1 cellular context compared by ENCODE assay signal in the genomic region with DNA sequence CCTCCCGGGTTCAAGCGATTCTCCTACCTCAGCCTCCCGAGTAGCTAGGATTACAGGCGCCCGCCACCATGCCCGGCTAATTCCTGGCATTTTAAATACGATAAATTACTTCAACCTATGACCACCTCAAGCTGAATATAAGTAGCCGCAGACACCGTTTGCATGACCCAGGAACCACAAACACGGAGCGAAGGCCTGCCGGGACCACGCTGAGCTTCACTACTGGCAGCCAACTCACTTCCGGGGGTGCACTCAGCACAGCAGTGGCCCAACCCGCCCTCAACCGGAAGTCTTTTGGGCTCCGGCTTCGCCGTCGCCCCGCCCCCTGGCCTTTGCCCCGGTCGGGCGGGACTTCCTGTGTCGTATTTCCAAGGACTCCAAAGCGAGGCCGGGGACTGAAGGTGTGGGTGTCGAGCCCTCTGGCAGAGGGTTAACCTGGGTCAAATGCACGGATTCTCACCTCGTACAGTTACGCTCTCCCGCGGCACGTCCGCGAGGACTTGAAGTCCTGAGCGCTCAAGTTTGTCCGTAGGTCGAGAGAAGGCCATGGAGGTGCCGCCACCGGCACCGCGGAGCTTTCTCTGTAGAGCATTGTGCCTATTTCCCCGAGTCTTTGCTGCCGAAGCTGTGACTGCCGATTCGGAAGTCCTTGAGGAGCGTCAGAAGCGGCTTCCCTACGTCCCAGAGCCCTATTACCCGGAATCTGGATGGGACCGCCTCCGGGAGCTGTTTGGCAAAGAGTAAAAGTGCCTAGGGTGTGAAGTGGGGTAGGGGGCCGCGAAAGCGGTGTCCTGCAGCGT.
TF ChIP-seq lines count a peak whose summit lies in the region.

A gene with protein sequence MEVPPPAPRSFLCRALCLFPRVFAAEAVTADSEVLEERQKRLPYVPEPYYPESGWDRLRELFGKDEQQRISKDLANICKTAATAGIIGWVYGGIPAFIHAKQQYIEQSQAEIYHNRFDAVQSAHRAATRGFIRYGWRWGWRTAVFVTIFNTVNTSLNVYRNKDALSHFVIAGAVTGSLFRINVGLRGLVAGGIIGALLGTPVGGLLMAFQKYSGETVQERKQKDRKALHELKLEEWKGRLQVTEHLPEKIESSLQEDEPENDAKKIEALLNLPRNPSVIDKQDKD (plus strand): TSS at position 360 of the 800 bp plus-strand sequence. CDS start 187 bp downstream, at position 547.

TF ChIP-seq in HEK293, 187 proteins besides CTCF, POLR2A, EP300 and RAD21 (continued from another document and continues in another):
- TF ChIP-seq, protein P1, sequence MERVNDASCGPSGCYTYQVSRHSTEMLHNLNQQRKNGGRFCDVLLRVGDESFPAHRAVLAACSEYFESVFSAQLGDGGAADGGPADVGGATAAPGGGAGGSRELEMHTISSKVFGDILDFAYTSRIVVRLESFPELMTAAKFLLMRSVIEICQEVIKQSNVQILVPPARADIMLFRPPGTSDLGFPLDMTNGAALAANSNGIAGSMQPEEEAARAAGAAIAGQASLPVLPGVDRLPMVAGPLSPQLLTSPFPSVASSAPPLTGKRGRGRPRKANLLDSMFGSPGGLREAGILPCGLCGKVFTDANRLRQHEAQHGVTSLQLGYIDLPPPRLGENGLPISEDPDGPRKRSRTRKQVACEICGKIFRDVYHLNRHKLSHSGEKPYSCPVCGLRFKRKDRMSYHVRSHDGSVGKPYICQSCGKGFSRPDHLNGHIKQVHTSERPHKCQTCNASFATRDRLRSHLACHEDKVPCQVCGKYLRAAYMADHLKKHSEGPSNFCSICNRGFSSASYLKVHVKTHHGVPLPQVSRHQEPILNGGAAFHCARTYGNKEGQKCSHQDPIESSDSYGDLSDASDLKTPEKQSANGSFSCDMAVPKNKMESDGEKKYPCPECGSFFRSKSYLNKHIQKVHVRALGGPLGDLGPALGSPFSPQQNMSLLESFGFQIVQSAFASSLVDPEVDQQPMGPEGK (tag by site-specific recombination; IDR thresholded peaks at IDR 0.05) = peak; percentile 86
- TF ChIP-seq ZNF830 (tag by site-specific recombination; IDR thresholded peaks at IDR 0.05; ENCODE audit: low read depth) (no peak), ZNF433 (tag by site-specific recombination; IDR thresholded peaks at IDR 0.05; ENCODE audit: low read depth) (no peak), ZNF48 (tag by site-specific recombination; IDR thresholded peaks at IDR 0.05) (no peak), ZFHX2 (tag by site-specific recombination; conservative IDR thresholded peaks at IDR 0.05) (peak; percentile 33; the same call in 1 of the 2 replicates), BCL11B (tag by site-specific recombination; IDR thresholded peaks at IDR 0.05; ENCODE audit: low read depth) (no peak), ZNF404 (tag by site-specific recombination; IDR thresholded peaks at IDR 0.05) (no peak), ZNF549 (tag by site-specific recombination; IDR thresholded peaks at IDR 0.05) (no peak), ZNF423 (tag by site-specific recombination; IDR thresholded peaks at IDR 0.05) (no peak), ZNF221 (tag by site-specific recombination; IDR thresholded peaks at IDR 0.05; ENCODE audit: borderline replicate concordance) (no peak), ZNF664 (tag by site-specific recombination; IDR thresholded peaks at IDR 0.05) (no peak), ZNF302 (tag by site-specific recombination; IDR thresholded peaks at IDR 0.05; ENCODE audit: low read depth) (no peak), IKZF3 (tag by site-specific recombination; IDR thresholded peaks at IDR 0.05) (no peak), ZNF837 (tag by site-specific recombination; IDR thresholded peaks at IDR 0.05) (no peak), ZBTB20 (tag by site-specific recombination; IDR thresholded peaks at IDR 0.05) (peak; percentile 99), ZNF610 (tag by site-specific recombination; IDR thresholded peaks at IDR 0.05; ENCODE audit: borderline replicate concordance) (no peak), FEZF1 (tag by site-specific recombination; IDR thresholded peaks at IDR 0.05) (no peak), ZNF37A (tag by site-specific recombination; IDR thresholded peaks at IDR 0.05) (no peak), GLIS2 (tag by site-specific recombination; IDR thresholded peaks at IDR 0.05) (no peak), ZNF571 (tag by site-specific recombination; IDR thresholded peaks at IDR 0.05) (no peak), MEIS1 (CRISPR knock-in tag; IDR thresholded peaks at IDR 0.05; ENCODE audit: borderline replicate concordance) (no peak)
- TF ChIP-seq, protein P2, sequence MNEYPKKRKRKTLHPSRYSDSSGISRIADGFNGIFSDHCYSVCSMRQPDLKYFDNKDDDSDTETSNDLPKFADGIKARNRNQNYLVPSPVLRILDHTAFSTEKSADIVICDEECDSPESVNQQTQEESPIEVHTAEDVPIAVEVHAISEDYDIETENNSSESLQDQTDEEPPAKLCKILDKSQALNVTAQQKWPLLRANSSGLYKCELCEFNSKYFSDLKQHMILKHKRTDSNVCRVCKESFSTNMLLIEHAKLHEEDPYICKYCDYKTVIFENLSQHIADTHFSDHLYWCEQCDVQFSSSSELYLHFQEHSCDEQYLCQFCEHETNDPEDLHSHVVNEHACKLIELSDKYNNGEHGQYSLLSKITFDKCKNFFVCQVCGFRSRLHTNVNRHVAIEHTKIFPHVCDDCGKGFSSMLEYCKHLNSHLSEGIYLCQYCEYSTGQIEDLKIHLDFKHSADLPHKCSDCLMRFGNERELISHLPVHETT (tag by site-specific recombination; IDR thresholded peaks at IDR 0.05) = no peak
- TF ChIP-seq, protein P3, sequence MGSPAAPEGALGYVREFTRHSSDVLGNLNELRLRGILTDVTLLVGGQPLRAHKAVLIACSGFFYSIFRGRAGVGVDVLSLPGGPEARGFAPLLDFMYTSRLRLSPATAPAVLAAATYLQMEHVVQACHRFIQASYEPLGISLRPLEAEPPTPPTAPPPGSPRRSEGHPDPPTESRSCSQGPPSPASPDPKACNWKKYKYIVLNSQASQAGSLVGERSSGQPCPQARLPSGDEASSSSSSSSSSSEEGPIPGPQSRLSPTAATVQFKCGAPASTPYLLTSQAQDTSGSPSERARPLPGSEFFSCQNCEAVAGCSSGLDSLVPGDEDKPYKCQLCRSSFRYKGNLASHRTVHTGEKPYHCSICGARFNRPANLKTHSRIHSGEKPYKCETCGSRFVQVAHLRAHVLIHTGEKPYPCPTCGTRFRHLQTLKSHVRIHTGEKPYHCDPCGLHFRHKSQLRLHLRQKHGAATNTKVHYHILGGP (tag by site-specific recombination; IDR thresholded peaks at IDR 0.05) = no peak
- TF ChIP-seq, protein P4, sequence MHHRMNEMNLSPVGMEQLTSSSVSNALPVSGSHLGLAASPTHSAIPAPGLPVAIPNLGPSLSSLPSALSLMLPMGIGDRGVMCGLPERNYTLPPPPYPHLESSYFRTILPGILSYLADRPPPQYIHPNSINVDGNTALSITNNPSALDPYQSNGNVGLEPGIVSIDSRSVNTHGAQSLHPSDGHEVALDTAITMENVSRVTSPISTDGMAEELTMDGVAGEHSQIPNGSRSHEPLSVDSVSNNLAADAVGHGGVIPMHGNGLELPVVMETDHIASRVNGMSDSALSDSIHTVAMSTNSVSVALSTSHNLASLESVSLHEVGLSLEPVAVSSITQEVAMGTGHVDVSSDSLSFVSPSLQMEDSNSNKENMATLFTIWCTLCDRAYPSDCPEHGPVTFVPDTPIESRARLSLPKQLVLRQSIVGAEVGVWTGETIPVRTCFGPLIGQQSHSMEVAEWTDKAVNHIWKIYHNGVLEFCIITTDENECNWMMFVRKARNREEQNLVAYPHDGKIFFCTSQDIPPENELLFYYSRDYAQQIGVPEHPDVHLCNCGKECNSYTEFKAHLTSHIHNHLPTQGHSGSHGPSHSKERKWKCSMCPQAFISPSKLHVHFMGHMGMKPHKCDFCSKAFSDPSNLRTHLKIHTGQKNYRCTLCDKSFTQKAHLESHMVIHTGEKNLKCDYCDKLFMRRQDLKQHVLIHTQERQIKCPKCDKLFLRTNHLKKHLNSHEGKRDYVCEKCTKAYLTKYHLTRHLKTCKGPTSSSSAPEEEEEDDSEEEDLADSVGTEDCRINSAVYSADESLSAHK (tag by site-specific recombination; IDR thresholded peaks at IDR 0.05) = no peak
- TF ChIP-seq, protein P5, sequence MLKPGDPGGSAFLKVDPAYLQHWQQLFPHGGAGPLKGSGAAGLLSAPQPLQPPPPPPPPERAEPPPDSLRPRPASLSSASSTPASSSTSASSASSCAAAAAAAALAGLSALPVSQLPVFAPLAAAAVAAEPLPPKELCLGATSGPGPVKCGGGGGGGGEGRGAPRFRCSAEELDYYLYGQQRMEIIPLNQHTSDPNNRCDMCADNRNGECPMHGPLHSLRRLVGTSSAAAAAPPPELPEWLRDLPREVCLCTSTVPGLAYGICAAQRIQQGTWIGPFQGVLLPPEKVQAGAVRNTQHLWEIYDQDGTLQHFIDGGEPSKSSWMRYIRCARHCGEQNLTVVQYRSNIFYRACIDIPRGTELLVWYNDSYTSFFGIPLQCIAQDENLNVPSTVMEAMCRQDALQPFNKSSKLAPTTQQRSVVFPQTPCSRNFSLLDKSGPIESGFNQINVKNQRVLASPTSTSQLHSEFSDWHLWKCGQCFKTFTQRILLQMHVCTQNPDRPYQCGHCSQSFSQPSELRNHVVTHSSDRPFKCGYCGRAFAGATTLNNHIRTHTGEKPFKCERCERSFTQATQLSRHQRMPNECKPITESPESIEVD (tag by site-specific recombination; IDR thresholded peaks at IDR 0.05) = no peak
- TF ChIP-seq, protein P6, sequence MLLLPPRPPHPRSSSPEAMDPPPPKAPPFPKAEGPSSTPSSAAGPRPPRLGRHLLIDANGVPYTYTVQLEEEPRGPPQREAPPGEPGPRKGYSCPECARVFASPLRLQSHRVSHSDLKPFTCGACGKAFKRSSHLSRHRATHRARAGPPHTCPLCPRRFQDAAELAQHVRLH (tag by site-specific recombination; IDR thresholded peaks at IDR 0.05) = peak; percentile 98
- TF ChIP-seq, protein P7, sequence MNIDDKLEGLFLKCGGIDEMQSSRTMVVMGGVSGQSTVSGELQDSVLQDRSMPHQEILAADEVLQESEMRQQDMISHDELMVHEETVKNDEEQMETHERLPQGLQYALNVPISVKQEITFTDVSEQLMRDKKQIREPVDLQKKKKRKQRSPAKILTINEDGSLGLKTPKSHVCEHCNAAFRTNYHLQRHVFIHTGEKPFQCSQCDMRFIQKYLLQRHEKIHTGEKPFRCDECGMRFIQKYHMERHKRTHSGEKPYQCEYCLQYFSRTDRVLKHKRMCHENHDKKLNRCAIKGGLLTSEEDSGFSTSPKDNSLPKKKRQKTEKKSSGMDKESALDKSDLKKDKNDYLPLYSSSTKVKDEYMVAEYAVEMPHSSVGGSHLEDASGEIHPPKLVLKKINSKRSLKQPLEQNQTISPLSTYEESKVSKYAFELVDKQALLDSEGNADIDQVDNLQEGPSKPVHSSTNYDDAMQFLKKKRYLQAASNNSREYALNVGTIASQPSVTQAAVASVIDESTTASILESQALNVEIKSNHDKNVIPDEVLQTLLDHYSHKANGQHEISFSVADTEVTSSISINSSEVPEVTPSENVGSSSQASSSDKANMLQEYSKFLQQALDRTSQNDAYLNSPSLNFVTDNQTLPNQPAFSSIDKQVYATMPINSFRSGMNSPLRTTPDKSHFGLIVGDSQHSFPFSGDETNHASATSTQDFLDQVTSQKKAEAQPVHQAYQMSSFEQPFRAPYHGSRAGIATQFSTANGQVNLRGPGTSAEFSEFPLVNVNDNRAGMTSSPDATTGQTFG (tag by site-specific recombination; IDR thresholded peaks at IDR 0.05; ENCODE audit: borderline replicate concordance) = no peak
- TF ChIP-seq, protein P8, sequence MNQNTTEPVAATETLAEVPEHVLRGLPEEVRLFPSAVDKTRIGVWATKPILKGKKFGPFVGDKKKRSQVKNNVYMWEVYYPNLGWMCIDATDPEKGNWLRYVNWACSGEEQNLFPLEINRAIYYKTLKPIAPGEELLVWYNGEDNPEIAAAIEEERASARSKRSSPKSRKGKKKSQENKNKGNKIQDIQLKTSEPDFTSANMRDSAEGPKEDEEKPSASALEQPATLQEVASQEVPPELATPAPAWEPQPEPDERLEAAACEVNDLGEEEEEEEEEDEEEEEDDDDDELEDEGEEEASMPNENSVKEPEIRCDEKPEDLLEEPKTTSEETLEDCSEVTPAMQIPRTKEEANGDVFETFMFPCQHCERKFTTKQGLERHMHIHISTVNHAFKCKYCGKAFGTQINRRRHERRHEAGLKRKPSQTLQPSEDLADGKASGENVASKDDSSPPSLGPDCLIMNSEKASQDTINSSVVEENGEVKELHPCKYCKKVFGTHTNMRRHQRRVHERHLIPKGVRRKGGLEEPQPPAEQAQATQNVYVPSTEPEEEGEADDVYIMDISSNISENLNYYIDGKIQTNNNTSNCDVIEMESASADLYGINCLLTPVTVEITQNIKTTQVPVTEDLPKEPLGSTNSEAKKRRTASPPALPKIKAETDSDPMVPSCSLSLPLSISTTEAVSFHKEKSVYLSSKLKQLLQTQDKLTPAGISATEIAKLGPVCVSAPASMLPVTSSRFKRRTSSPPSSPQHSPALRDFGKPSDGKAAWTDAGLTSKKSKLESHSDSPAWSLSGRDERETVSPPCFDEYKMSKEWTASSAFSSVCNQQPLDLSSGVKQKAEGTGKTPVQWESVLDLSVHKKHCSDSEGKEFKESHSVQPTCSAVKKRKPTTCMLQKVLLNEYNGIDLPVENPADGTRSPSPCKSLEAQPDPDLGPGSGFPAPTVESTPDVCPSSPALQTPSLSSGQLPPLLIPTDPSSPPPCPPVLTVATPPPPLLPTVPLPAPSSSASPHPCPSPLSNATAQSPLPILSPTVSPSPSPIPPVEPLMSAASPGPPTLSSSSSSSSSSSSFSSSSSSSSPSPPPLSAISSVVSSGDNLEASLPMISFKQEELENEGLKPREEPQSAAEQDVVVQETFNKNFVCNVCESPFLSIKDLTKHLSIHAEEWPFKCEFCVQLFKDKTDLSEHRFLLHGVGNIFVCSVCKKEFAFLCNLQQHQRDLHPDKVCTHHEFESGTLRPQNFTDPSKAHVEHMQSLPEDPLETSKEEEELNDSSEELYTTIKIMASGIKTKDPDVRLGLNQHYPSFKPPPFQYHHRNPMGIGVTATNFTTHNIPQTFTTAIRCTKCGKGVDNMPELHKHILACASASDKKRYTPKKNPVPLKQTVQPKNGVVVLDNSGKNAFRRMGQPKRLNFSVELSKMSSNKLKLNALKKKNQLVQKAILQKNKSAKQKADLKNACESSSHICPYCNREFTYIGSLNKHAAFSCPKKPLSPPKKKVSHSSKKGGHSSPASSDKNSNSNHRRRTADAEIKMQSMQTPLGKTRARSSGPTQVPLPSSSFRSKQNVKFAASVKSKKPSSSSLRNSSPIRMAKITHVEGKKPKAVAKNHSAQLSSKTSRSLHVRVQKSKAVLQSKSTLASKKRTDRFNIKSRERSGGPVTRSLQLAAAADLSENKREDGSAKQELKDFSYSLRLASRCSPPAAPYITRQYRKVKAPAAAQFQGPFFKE (tag by site-specific recombination; IDR thresholded peaks at IDR 0.05; ENCODE audit: borderline replicate concordance) = no peak
- TF ChIP-seq, protein P9, sequence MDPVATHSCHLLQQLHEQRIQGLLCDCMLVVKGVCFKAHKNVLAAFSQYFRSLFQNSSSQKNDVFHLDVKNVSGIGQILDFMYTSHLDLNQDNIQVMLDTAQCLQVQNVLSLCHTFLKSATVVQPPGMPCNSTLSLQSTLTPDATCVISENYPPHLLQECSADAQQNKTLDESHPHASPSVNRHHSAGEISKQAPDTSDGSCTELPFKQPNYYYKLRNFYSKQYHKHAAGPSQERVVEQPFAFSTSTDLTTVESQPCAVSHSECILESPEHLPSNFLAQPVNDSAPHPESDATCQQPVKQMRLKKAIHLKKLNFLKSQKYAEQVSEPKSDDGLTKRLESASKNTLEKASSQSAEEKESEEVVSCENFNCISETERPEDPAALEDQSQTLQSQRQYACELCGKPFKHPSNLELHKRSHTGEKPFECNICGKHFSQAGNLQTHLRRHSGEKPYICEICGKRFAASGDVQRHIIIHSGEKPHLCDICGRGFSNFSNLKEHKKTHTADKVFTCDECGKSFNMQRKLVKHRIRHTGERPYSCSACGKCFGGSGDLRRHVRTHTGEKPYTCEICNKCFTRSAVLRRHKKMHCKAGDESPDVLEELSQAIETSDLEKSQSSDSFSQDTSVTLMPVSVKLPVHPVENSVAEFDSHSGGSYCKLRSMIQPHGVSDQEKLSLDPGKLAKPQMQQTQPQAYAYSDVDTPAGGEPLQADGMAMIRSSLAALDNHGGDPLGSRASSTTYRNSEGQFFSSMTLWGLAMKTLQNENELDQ (tag by site-specific recombination; IDR thresholded peaks at IDR 0.05; ENCODE audit: low read depth) = no peak
